ENCODE assay signal across 8 cellular contexts in genomic region chr9:124144561-124145123, GRCh38.
A peak's percentile ranks its signal among the peaks of the same experiment; 100 is the strongest.
DNase-seq lines count a peak whose midpoint lies in the region; ATAC-seq, FAIRE-seq and TF ChIP-seq lines count a peak whose summit lies in the region.
"Not testable (repeated sequence)": the region's sequence is repeated elsewhere in the genome, so short reads cannot be mapped to it uniquely, and the experiment has no call there.

No MANE protein-coding gene starts in this region.

- H3K14ac ChIP-seq in H9 (ENCODE audit: insufficient read depth, low read length), result not testable (repeated sequence)

- H4K20me1 ChIP-seq in H9 (ENCODE audit: control insufficient read depth, insufficient read depth, insufficient read length); K562 (replicated peaks; ENCODE audit: control insufficient read depth, insufficient read depth, low read length): not testable (repeated sequence)

- H3K23me2 ChIP-seq in H9 (ENCODE audit: insufficient read length, low read depth, low read length, poor library complexity, severe bottlenecking), result not testable (repeated sequence)

- not testable (repeated sequence) for H3K23ac ChIP-seq in H9 (ENCODE audit: insufficient read length, low read depth, low read length)

- intact Hi-C loops in Calu3 (cut with micrococcal nuclease; ENCODE audit: unreplicated experiment), result loop anchor here (5.0 kb wide), 1 partner anchor 113 kb away; the partner anchor contains the start of gene NEK6
- intact Hi-C loops in K562 (cut with micrococcal nuclease), result not testable (repeated sequence)

- H3K4ac ChIP-seq in H9 (ENCODE audit: low read depth, low read length), result not testable (repeated sequence)

- POLR2A ChIA-PET in K562 (lab: Yijun Ruan, JAX), result interaction anchor here (1.0 kb wide), 1 partner anchor 245 kb away, joined by 3 read pairs; no protein-coding TSS in a partner anchor

- not testable (repeated sequence) for H2AFZ ChIP-seq in H9 (ENCODE audit: low read length)
- 0 out of 2 replicates have a peak overlapping the region, but pooled peaks have one; percentile 43 for H2AFZ ChIP-seq in K562 (ENCODE audit: low read depth, low read length)

- DNase-seq in Calu3 (peak; percentile 35), H9 (peak; percentile 75), LoVo (ENCODE audit: low spot score) (peak; percentile 83), SW480 (ENCODE audit: low spot score) (peak; percentile 73), K562 (ENCODE audit: extremely low read depth in 1 of 4, low spot score in 3 of 4) (peak; percentile 69 to 83 (median 71)), fibroblast of mammary gland (ENCODE audit: low read depth) (peak; percentile 86), iris pigment epithelial cell (ENCODE audit: low read depth) (peak; percentile 82), retinal pigment epithelial cell (ENCODE audit: low read depth) (peak; percentile 69)

- H3K9ac ChIP-seq in H9 (ENCODE audit: extremely low read depth, insufficient read length, low read length), result not testable (repeated sequence)
- H3K9ac ChIP-seq in K562 (ENCODE audit: insufficient read depth in 1 of 2, low read depth in 2 of 2, low read length in 2 of 2), result peak overlapping the region in 1 of 2 experiments; percentile 16; a peak in 1 of 4 replicates

- BruUV-seq in Calu3 (replicated peaks; lab: Mats Ljungman, UMichigan), result not testable (repeated sequence)
- BruUV-seq in K562 (replicated peaks; lab: Mats Ljungman, UMichigan), result TSS peak; percentile 37

- H4K8ac ChIP-seq in H9 (replicated peaks; ENCODE audit: insufficient read length, low read depth, low read length), result not testable (repeated sequence)

- H2BK5ac ChIP-seq in H9 (ENCODE audit: insufficient read length, low read length), result not testable (repeated sequence)

- H3K4me1 Mint-ChIP-seq in Calu3 (ENCODE audit: low read depth, unreplicated experiment), result peaks cover 15% of the 10 kb centered on the region
- peaks cover 11 to 16% of the 10 kb centered on the region in 2 experiments; a peak in 3 of 4 replicates for H3K4me1 Mint-ChIP-seq in H9

- H3K9me3 Mint-ChIP-seq in Calu3 (ENCODE audit: low read depth, unreplicated experiment); H9: not testable (repeated sequence)

- H2AK5ac ChIP-seq in H9 (ENCODE audit: insufficient read length, low read length), result not testable (repeated sequence)

- H4K5ac ChIP-seq in H9 (ENCODE audit: insufficient read length, low read depth, low read length), result not testable (repeated sequence)

- not testable (repeated sequence) for H3K4me3 Mint-ChIP-seq in Calu3 (ENCODE audit: low read depth, unreplicated experiment); H9

- not testable (repeated sequence) for H4K91ac ChIP-seq in H9 (ENCODE audit: insufficient read length, low read depth, low read length)

- not testable (repeated sequence) for H3K79me2 ChIP-seq in H9 (ENCODE audit: insufficient read depth, low read length); K562 (ENCODE audit: control insufficient read depth, insufficient read depth, low read length)

- not testable (repeated sequence) for TF ChIP-seq CTCF in Calu3 (IDR thresholded peaks at IDR 0.05; ENCODE audit: unreplicated experiment); H9 (conservative IDR thresholded peaks at IDR 0.05); K562 (IDR thresholded peaks at IDR 0.05 in 2 of 3, conservative IDR thresholded peaks at IDR 0.05 in 1 of 3; ENCODE audit: insufficient read depth in 2 of 3, low read depth in 1 of 3, low read length in 3 of 3); fibroblast of mammary gland (conservative IDR thresholded peaks at IDR 0.05; ENCODE audit: control insufficient read depth, insufficient read depth, low read depth, low read length); retinal pigment epithelial cell (conservative IDR thresholded peaks at IDR 0.05; ENCODE audit: low read depth, low read length)

- not testable (repeated sequence) for H2BK12ac ChIP-seq in H9 (ENCODE audit: insufficient read length, low read depth, low read length)

- H3T11ph ChIP-seq in H9 (ENCODE audit: low read length), result not testable (repeated sequence)

- in situ Hi-C loops in K562 (cut with MboI), result not testable (repeated sequence)

- not testable (repeated sequence) for H3K4me2 ChIP-seq in H9 (ENCODE audit: insufficient read depth, insufficient read length, low read length)
- peak overlapping the region; percentile 9; the same call in 1 of the 2 replicates for H3K4me2 ChIP-seq in K562 (ENCODE audit: insufficient read depth, low read length)

- H3K27me3 Mint-ChIP-seq in Calu3 (ENCODE audit: unreplicated experiment), result not testable (repeated sequence)
- peaks cover 12% of the 10 kb centered on the region for H3K27me3 Mint-ChIP-seq in H9 (ENCODE audit: low read depth)

- peak; percentile 73 for FAIRE-seq in K562 (lab: Jason Lieb, UNC)

- not testable (repeated sequence) for H3K79me1 ChIP-seq in H9 (ENCODE audit: insufficient read depth, low read depth, low read length, poor library complexity, severe bottlenecking)

- H3K27ac Mint-ChIP-seq in Calu3 (ENCODE audit: unreplicated experiment); H9: not testable (repeated sequence)

- peak; percentile 72; the same call in 1 of the 2 replicates for TF ChIP-seq EP300 in K562 (IDR thresholded peaks at IDR 0.05; ENCODE audit: low read length)

- not testable (repeated sequence) for H2BK15ac ChIP-seq in H9 (ENCODE audit: low read depth, low read length)

- H3K9me3 ChIP-seq in H9 (ENCODE audit: control insufficient read depth, low read depth, low read length); K562 (replicated peaks; ENCODE audit: control insufficient read depth, insufficient read depth, low read depth, low read length): not testable (repeated sequence)

- ATAC-seq in K562, result peak; percentile 83

- H3K4me3 ChIP-seq in K562; fibroblast of mammary gland (ENCODE audit: control insufficient read depth, low read depth, low read length); retinal pigment epithelial cell (ENCODE audit: low read length): not testable (repeated sequence)

- not testable (repeated sequence) for H2BK20ac ChIP-seq in H9 (ENCODE audit: low read depth, low read length, poor library complexity, severe bottlenecking)

- not testable (repeated sequence) for H3K36me3 ChIP-seq in K562 (ENCODE audit: control insufficient read depth, insufficient read depth, low read length)

- CTCF ChIA-PET in Calu3 (lab: Charles Lee); K562 (lab: Yijun Ruan, JAX; ENCODE audit: low intra/inter-chr PET ratio): not testable (repeated sequence)

- TF ChIP-seq POLR2A in K562 (conservative IDR thresholded peaks at IDR 0.05), result not testable (repeated sequence)

- H3K27ac ChIP-seq in H9 (ENCODE audit: insufficient read length, low read depth, low read length), result not testable (repeated sequence)
- H3K27ac ChIP-seq in K562 (ENCODE audit: extremely low read depth, low read depth, low read length), result peak overlapping the region; percentile 58; the same call in 1 of the 3 replicates

- H2BK120ac ChIP-seq in H9 (ENCODE audit: low read depth, low read length, poor library complexity, severe bottlenecking), result not testable (repeated sequence)

- H3K9me1 ChIP-seq in K562 (ENCODE audit: control insufficient read depth, insufficient read depth, low read length), result not testable (repeated sequence)

- not testable (repeated sequence) for H3K36me3 Mint-ChIP-seq in Calu3 (ENCODE audit: insufficient read depth, unreplicated experiment); H9 (ENCODE audit: insufficient read depth in 1 of 3, low read depth in 3 of 3)

- not testable (repeated sequence) for H3K56ac ChIP-seq in H9 (ENCODE audit: insufficient read length, low read depth, low read length)

- not testable (repeated sequence) for H3K27me3 ChIP-seq in H9 (ENCODE audit: insufficient read depth, low read length); K562 (ENCODE audit: control insufficient read depth in 2 of 2, insufficient read depth in 2 of 2, low read length in 2 of 2)

- not testable (repeated sequence) for TF ChIP-seq RAD21 in K562 (CRISPR knock-in tag; conservative IDR thresholded peaks at IDR 0.05 in 1 of 2, IDR thresholded peaks at IDR 0.05 in 1 of 2)

- WGBS in H9 (ENCODE audit: extremely low coverage, insufficient read length, low lambda C conversion rate), result no CpG with 5 or more reads among the region's 10 CpGs
- WGBS in K562 (ENCODE audit: insufficient coverage, low coverage, missing lambda C conversion rate), result under 1% methylated on average over 10 of the region's 10 CpGs

- H3K18ac ChIP-seq in H9 (ENCODE audit: insufficient read length, low read depth, low read length), result not testable (repeated sequence)

- not testable (repeated sequence) for H3K4me1 ChIP-seq in H9 (ENCODE audit: insufficient read depth, low read length)
- peaks cover 0 to 17% of the 10 kb centered on the region in 2 experiments; a peak in 3 of 5 replicates for H3K4me1 ChIP-seq in K562 (replicated peaks in 1 of 2; ENCODE audit: control insufficient read depth in 2 of 2, insufficient read depth in 2 of 2, low read length in 2 of 2)

TF ChIP-seq in K562, 482 proteins besides CTCF, POLR2A, EP300 and RAD21 (continues in another document):
- TF ChIP-seq, protein P1, sequence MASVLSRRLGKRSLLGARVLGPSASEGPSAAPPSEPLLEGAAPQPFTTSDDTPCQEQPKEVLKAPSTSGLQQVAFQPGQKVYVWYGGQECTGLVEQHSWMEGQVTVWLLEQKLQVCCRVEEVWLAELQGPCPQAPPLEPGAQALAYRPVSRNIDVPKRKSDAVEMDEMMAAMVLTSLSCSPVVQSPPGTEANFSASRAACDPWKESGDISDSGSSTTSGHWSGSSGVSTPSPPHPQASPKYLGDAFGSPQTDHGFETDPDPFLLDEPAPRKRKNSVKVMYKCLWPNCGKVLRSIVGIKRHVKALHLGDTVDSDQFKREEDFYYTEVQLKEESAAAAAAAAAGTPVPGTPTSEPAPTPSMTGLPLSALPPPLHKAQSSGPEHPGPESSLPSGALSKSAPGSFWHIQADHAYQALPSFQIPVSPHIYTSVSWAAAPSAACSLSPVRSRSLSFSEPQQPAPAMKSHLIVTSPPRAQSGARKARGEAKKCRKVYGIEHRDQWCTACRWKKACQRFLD (CRISPR knock-in tag; IDR thresholded peaks at IDR 0.05), result 0 out of 2 replicates have a peak, but pooled peaks have one; percentile 36
- TF ChIP-seq, protein P2, sequence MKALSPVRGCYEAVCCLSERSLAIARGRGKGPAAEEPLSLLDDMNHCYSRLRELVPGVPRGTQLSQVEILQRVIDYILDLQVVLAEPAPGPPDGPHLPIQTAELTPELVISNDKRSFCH (CRISPR knock-in tag; IDR thresholded peaks at IDR 0.05), result not testable (repeated sequence)
- TF ChIP-seq, protein P2 (tag; IDR thresholded peaks at IDR 0.05), result 0 out of 2 replicates have a peak, but pooled peaks have one; percentile 53
- TF ChIP-seq ZNF384 (IDR thresholded peaks at IDR 0.05; ENCODE audit: low read depth, low read length) (peak; percentile 48; the same call in 1 of the 2 replicates), HDAC2 (IDR thresholded peaks at IDR 0.05) (0 out of 2 replicates have a peak, but pooled peaks have one; percentile 17)

Comparison
In these comparisons a context has a peak if more than half of its experiments do, and no peak if none do; other contexts are left out.
1. DNase-seq: peak in every context shown above with its lines; median percentile 86 in fibroblast of mammary gland; 83 in LoVo; 82 in iris pigment epithelial cell; 75 in H9; 73 in SW480; 71 in K562; 69 in retinal pigment epithelial cell; 35 in Calu3.